Comparison of ENCODE assay signal across 1 cellular context in genomic region chr2:119338826-119339561, GRCh38.
TF ChIP-seq lines count a peak whose summit lies in the region.

No MANE protein-coding gene starts in this region.

TF ChIP-seq in K562, 482 proteins besides CTCF, POLR2A, EP300 and RAD21 (continued from another document and continues in another):
- TF ChIP-seq IRF1 (CRISPR knock-in tag; IDR thresholded peaks at IDR 0.05; ENCODE audit: borderline replicate concordance) = no peak
- TF ChIP-seq GTF2E2 (tag; IDR thresholded peaks at IDR 0.05) = peak; percentile 47; the same call in 1 of the 2 replicates
- TF ChIP-seq BACH1 (tag; IDR thresholded peaks at IDR 0.05) = peak; percentile 86
- peak; percentile 88 for TF ChIP-seq IRF9 (tag; IDR thresholded peaks at IDR 0.05)
- peak; percentile 85 for TF ChIP-seq CREB5 (CRISPR knock-in tag; IDR thresholded peaks at IDR 0.05)
- TF ChIP-seq ZKSCAN8 (CRISPR knock-in tag; IDR thresholded peaks at IDR 0.05) = peak; percentile 70; the same call in 1 of the 2 replicates
- TF ChIP-seq HSF4 (CRISPR knock-in tag; IDR thresholded peaks at IDR 0.05; ENCODE audit: borderline replicate concordance) = peak; percentile 84; the same call in 1 of the 2 replicates
- TF ChIP-seq ZNF444 (CRISPR knock-in tag; IDR thresholded peaks at IDR 0.05) = 0 out of 2 replicates have a peak, but pooled peaks have one; percentile 48
- TF ChIP-seq RBM22 (IDR thresholded peaks at IDR 0.05; ENCODE audit: low read depth, low read length, poor library complexity, severe bottlenecking) = no peak
- peak; percentile 86 for TF ChIP-seq ELF2 (CRISPR knock-in tag; IDR thresholded peaks at IDR 0.05)
- peak; percentile 95 for TF ChIP-seq ZNF395 (CRISPR knock-in tag; IDR thresholded peaks at IDR 0.05)
- TF ChIP-seq JUN (IDR thresholded peaks at IDR 0.05; ENCODE audit: borderline replicate concordance, low read depth, low read length) = no peak
- TF ChIP-seq JUN (CRISPR knock-in tag; IDR thresholded peaks at IDR 0.05; ENCODE audit: borderline replicate concordance) = no peak
- peak; percentile 74; the same call in 1 of the 2 replicates for TF ChIP-seq ZNF280B (CRISPR knock-in tag; IDR thresholded peaks at IDR 0.05)
- TF ChIP-seq ZNF830 (CRISPR knock-in tag; IDR thresholded peaks at IDR 0.05) = peak; percentile 63; the same call in 1 of the 2 replicates
- no peak for TF ChIP-seq BCLAF1 (IDR thresholded peaks at IDR 0.05; ENCODE audit: borderline replicate concordance in 1 of 2, control insufficient read depth in 1 of 2, low read depth in 2 of 2, low read length in 1 of 2)
- TF ChIP-seq ZNF165 (CRISPR knock-in tag; IDR thresholded peaks at IDR 0.05; ENCODE audit: borderline replicate concordance) = peak; percentile 88
- TF ChIP-seq CEBPG (CRISPR knock-in tag; IDR thresholded peaks at IDR 0.05) = no peak
- no peak; a peak in 1 of 4 replicates for TF ChIP-seq CEBPG (tag; conservative IDR thresholded peaks at IDR 0.05 in 1 of 2, IDR thresholded peaks at IDR 0.05 in 1 of 2)
- peak; percentile 80 for TF ChIP-seq HMBOX1 (IDR thresholded peaks at IDR 0.05)
- peak; percentile 72 for TF ChIP-seq TCF3 (CRISPR knock-in tag; IDR thresholded peaks at IDR 0.05)
- no peak for TF ChIP-seq RUNX1 (IDR thresholded peaks at IDR 0.05; ENCODE audit: low read depth)
- no peak for TF ChIP-seq MYC (IDR thresholded peaks at IDR 0.05; ENCODE audit: low read depth, low read length)
- peak; percentile 91; the same call in 1 of the 2 replicates for TF ChIP-seq MYC (CRISPR knock-in tag; IDR thresholded peaks at IDR 0.05; ENCODE audit: borderline replicate concordance, low read depth)
- no peak for TF ChIP-seq STAG1 (CRISPR knock-in tag; IDR thresholded peaks at IDR 0.05; ENCODE audit: borderline replicate concordance)
- TF ChIP-seq KLF13 (tag; IDR thresholded peaks at IDR 0.05; ENCODE audit: borderline replicate concordance, low read depth) = peak; percentile 27
- TF ChIP-seq CEBPB (tag; IDR thresholded peaks at IDR 0.05) = peak; percentile 41; the same call in 1 of the 2 replicates
- peak; percentile 98 for TF ChIP-seq DMBX1 (CRISPR knock-in tag; IDR thresholded peaks at IDR 0.05; ENCODE audit: borderline replicate concordance)
- no peak for TF ChIP-seq TAF9B (IDR thresholded peaks at IDR 0.05; ENCODE audit: partially characterized antibody)
- peak; percentile 77; the same call in 1 of the 2 replicates for TF ChIP-seq E4F1 (CRISPR knock-in tag; IDR thresholded peaks at IDR 0.05; ENCODE audit: borderline replicate concordance)
- TF ChIP-seq ZNF175 (CRISPR knock-in tag; IDR thresholded peaks at IDR 0.05; ENCODE audit: low read depth) = peak; percentile 94
- no peak for TF ChIP-seq FOXM1 (IDR thresholded peaks at IDR 0.05; ENCODE audit: low read depth)
- TF ChIP-seq FOXM1 (CRISPR knock-in tag; IDR thresholded peaks at IDR 0.05; ENCODE audit: low read depth) = no peak
- TF ChIP-seq BRF1 (IDR thresholded peaks at IDR 0.05; ENCODE audit: borderline replicate concordance, extremely low read depth, insufficient read length) = no peak
- TF ChIP-seq TEAD2 (tag; IDR thresholded peaks at IDR 0.05) = peak; percentile 87
- TF ChIP-seq ZFP1 (CRISPR knock-in tag; IDR thresholded peaks at IDR 0.05) = peak; percentile 79
- peak; percentile 50 for TF ChIP-seq TFE3 (CRISPR knock-in tag; IDR thresholded peaks at IDR 0.05)
- 0 out of 2 replicates have a peak, but pooled peaks have one; percentile 17 for TF ChIP-seq ELF1 (tag; IDR thresholded peaks at IDR 0.05)
